In genomic region chr1:97258597-97258996, GRCh38 we compare ENCODE assay signal across 2 cellular contexts.
TF ChIP-seq lines count a peak whose summit lies in the region.

No MANE protein-coding gene starts in this region.

TF ChIP-seq in liver, 16 proteins besides CTCF, POLR2A, EP300 and RAD21 (continued from another document):
- no peak for TF ChIP-seq GABPA (IDR thresholded peaks at IDR 0.05 in 1 of 2, conservative IDR thresholded peaks at IDR 0.05 in 1 of 2)

TF ChIP-seq in HepG2, 621 proteins besides CTCF, POLR2A, EP300 and RAD21 (continued from another document):
- TF ChIP-seq ZNF280B (CRISPR knock-in tag; IDR thresholded peaks at IDR 0.05; ENCODE audit: borderline replicate concordance) (no peak), ZNF33A (CRISPR knock-in tag; IDR thresholded peaks at IDR 0.05; ENCODE audit: borderline replicate concordance) (no peak), HNRNPLL (IDR thresholded peaks at IDR 0.05; ENCODE audit: low read depth, low read length, poor library complexity, severe bottlenecking) (no peak), ZNF354B (CRISPR knock-in tag; IDR thresholded peaks at IDR 0.05) (no peak), ZNF431 (CRISPR knock-in tag; IDR thresholded peaks at IDR 0.05; ENCODE audit: borderline replicate concordance, low read depth) (no peak), STAT5B (CRISPR knock-in tag; IDR thresholded peaks at IDR 0.05) (no peak), ELF1 (CRISPR knock-in tag; IDR thresholded peaks at IDR 0.05) (no peak), ZSCAN29 (CRISPR knock-in tag; conservative IDR thresholded peaks at IDR 0.05) (no peak)
